In genomic region chr4:121462660-121463261, GRCh38 we compare ENCODE assay signal across 8 cellular contexts.
A peak's percentile ranks its signal among the peaks of the same experiment; 100 is the strongest.
DNase-seq lines count a peak whose midpoint lies in the region; ATAC-seq and TF ChIP-seq lines count a peak whose summit lies in the region.

No MANE protein-coding gene starts in this region.

- no peak overlapping the region for H3K4me3 ChIP-seq in adipocyte (ENCODE audit: low read length)

- peak; percentile 39 for DNase-seq in DMS53 treated with DMSO at 0.1 percent for 48 hours (lab: John Stamatoyannopoulos, UW; ENCODE audit: unreplicated experiment)
- DNase-seq in NCI-H526 treated with DMSO at 0.1 percent for 48 hours (lab: John Stamatoyannopoulos, UW) = peak; percentile 16
- peak; percentile 90 for DNase-seq in adipocyte (ENCODE audit: low read depth)
- DNase-seq in hepatic stellate cell (ENCODE audit: low spot score) = peak; percentile 6
- peak; percentile 22 for DNase-seq in stimulated activated CD4-positive, alpha-beta T cell treated with anti-CD3 and anti-CD28 coated beads, Interleukin-1b, Interleukin-23, amount 100 ng/mL, for 48 hours

- no peaks in the 10 kb centered on the region for H3K4me1 ChIP-seq in adipocyte (ENCODE audit: control insufficient read depth, insufficient read depth, low read length)

- no peak overlapping the region for H3K9ac ChIP-seq in adipocyte (ENCODE audit: low read length)

- H3K9me3 ChIP-seq in adipocyte (ENCODE audit: control insufficient read depth, low read length) = peaks cover 5% of the 10 kb centered on the region

- H3K36me3 ChIP-seq in adipocyte (ENCODE audit: control insufficient read depth, insufficient read depth, low read length, severe bottlenecking) = no peaks in the 10 kb centered on the region

- H3K27me3 ChIP-seq in adipocyte (replicated peaks; ENCODE audit: control insufficient read depth, insufficient read depth, low read length) = peaks cover 19% of the 10 kb centered on the region

- peak; percentile 81 for ATAC-seq in GM19043 (IDR thresholded peaks at IDR 0.05; ENCODE audit: low read depth, unreplicated experiment)
- peak; percentile 94 for ATAC-seq in HG03095 (IDR thresholded peaks at IDR 0.05; ENCODE audit: unreplicated experiment)
- ATAC-seq in GM18505 (IDR thresholded peaks at IDR 0.05; ENCODE audit: unreplicated experiment) = no peak

- no peak for TF ChIP-seq POLR2A in GM18505 (IDR thresholded peaks at IDR 0.05; ENCODE audit: borderline replicate concordance, extremely low read depth, insufficient read depth, insufficient read length)

Comparison
In these comparisons a context has a peak if more than half of its experiments do, and no peak if none do; other contexts are left out.
1. DNase-seq: peak in every context shown above with its lines; median percentile 90 in adipocyte; 39 in DMS53 treated with DMSO at 0.1 percent for 48 hours; 22 in stimulated activated CD4-positive, alpha-beta T cell treated with anti-CD3 and anti-CD28 coated beads, Interleukin-1b, Interleukin-23, amount 100 ng/mL, for 48 hours; 16 in NCI-H526 treated with DMSO at 0.1 percent for 48 hours; 6 in hepatic stellate cell.